Comparison of ENCODE assay signal across 8 cellular contexts in the genomic region with DNA sequence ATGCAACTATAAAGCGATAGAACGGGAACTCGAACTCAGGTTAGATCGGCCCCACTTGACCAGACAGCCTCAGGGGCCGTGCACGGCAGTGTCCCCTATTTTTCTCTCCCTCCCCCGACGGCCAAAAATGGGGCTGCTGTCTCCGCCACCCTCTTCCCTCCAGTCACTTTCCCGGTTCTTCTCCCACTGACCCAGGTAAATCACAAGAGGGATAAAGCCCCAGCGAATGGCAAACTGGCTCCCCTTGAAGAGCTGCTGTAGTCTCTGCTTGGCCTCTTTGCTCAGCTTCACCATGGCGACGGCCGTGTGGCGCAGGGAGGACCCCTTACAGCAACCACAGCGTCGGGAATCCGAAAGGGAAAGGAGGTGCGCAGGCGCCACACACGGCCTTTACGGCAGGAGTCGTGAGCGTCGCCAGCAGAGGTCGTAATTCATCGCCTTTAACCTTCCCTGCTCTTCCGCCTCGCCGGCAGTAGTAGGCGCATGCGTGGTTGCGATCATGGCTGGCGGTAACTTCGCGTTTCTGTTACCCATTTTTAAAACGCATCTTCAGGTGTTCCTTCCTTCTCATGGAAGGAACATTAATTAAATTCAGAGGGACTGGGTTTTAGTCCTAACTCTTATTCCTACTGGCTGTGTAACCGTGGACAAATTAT. TPM values are rescaled to one million over a fixed set of nuclear protein-coding genes. Genes with fewer than 3 reads are reported as not detected.
DNase-seq lines count a peak whose midpoint lies in the region; ATAC-seq lines count a peak whose summit lies in the region.

A gene (minus strand): TSS at position 364 of the 656 bp plus-strand sequence. CDS start 70 bp downstream, at position 294.

- DNase-seq in COR-L47 (lab: John Stamatoyannopoulos, UW) (peak; percentile 97), HT1080 (ENCODE audit: low read depth) (peak; percentile 97), NOMO-1 treated with DMSO at 0.1 percent for 48 hours (lab: John Stamatoyannopoulos, UW; ENCODE audit: unreplicated experiment) (peak; percentile 95), medulla oblongata (ENCODE audit: extremely low spot score) (peak; percentile 97)
- DNase-seq in activated CD8-positive, alpha-beta memory T cell treated with anti-CD3 and anti-CD28 coated beads for 4 hours (ENCODE audit: low read depth in 2 of 2) = peak; percentile 73 to 83
- peak; percentile 77 to 83 (median 82) for DNase-seq in effector memory CD8-positive, alpha-beta T cell
- DNase-seq in stimulated activated CD8-positive, alpha-beta memory T cell treated with anti-CD3 and anti-CD28 coated beads, Interleukin-12 subunit alpha, Interleukin-12 subunit beta, amount 100 ng/mL, for 1 hour (ENCODE audit: low read depth) = peak; percentile 80

- peak within 1 kb of the TSS; percentile 96 to 99 for H3K27ac Mint-ChIP-seq in effector memory CD8-positive, alpha-beta T cell

- H3K4me3 Mint-ChIP-seq in effector memory CD8-positive, alpha-beta T cell = peak within 1 kb of the TSS; percentile 92 to 97

- peaks cover 25 to 33% of the 10 kb centered on the region in 2 donors for H3K4me1 Mint-ChIP-seq in effector memory CD8-positive, alpha-beta T cell (ENCODE audit: low read depth in 2 of 2)

- peaks cover 24 to 26% of the 10 kb centered on the region in 2 donors for H3K27me3 Mint-ChIP-seq in effector memory CD8-positive, alpha-beta T cell

- no peaks in the 10 kb centered on the region for H3K9me3 Mint-ChIP-seq in effector memory CD8-positive, alpha-beta T cell

- peaks cover 28% of the 10 kb centered on the region for H3K36me3 Mint-ChIP-seq in effector memory CD8-positive, alpha-beta T cell (ENCODE audit: insufficient read depth)

- ATAC-seq in GM21360 (IDR thresholded peaks at IDR 0.05; ENCODE audit: unreplicated experiment) = peak; percentile 78
- peak; percentile 94 for ATAC-seq in effector memory CD8-positive, alpha-beta T cell (replicated peaks)

RNA-seq across cellular contexts. Expression of the gene that starts here (rescaled TPM):
- 117 and 160 TPM in 2 replicates for total RNA-seq in HT1080 (2014; rRNA removed; shearing (Covaris generic))
- 116 and 169 TPM in 2 replicates for polyA plus RNA-seq in HT1080 (2015; cell fraction: cytosol; rRNA removed)
- 39.9 and 48.7 TPM in 2 replicates for polyA plus RNA-seq in HT1080 (2015; cell fraction: nucleus; rRNA removed)

Comparison
In these comparisons a context has a peak if more than half of its experiments do, and no peak if none do; other contexts are left out.
1. Peak in every context shown above with its lines: DNase-seq and ATAC-seq.